In genomic region chr14:52080817-52081755, GRCh38 we compare ENCODE assay signal across 8 cellular contexts. TPM values are rescaled to one million over a fixed set of nuclear protein-coding genes. Genes with fewer than 3 reads are reported as not detected.
A peak's percentile ranks its signal among the peaks of the same experiment; 100 is the strongest.
DNase-seq lines count a peak whose midpoint lies in the region; ATAC-seq and TF ChIP-seq lines count a peak whose summit lies in the region.

No MANE protein-coding gene starts in this region.

- no peak for ATAC-seq in HG03095 (IDR thresholded peaks at IDR 0.05; ENCODE audit: unreplicated experiment)

- H2BK5ac ChIP-seq in mesenchymal stem cell (ENCODE audit: low read depth, low read length, poor library complexity, severe bottlenecking): no peak overlapping the region

- 18% methylated on average over 4 of the region's 4 CpGs for WGBS in mesenchymal stem cell
- WGBS in ovary, 3 donors: 36 to 43% (median 40%) methylated on average over 4 of the region's 4 CpGs

- peak; percentile 78 for DNase-seq in AG09319 (ENCODE audit: extremely low read depth, low read depth)
- DNase-seq in NCI-H128 (lab: John Stamatoyannopoulos, UW; ENCODE audit: unreplicated experiment): peak; percentile 44
- DNase-seq in choroid plexus epithelial cell (ENCODE audit: low read depth): peak; percentile 92
- DNase-seq in mesenchymal stem cell: peak; percentile 97
- DNase-seq in activated CD8-positive, alpha-beta memory T cell treated with anti-CD3 and anti-CD28 coated beads for 24 hours: no peak
- no peak for DNase-seq in ovary
- no peak for DNase-seq in NCI-H1048 (lab: John Stamatoyannopoulos, UW)

- H3K27ac ChIP-seq in mesenchymal stem cell (ENCODE audit: low read length, poor library complexity, severe bottlenecking) (peak overlapping the region; percentile 77), ovary (no peak overlapping the region)

- no peak overlapping the region for H2AK5ac ChIP-seq in mesenchymal stem cell (ENCODE audit: low read length, severe bottlenecking)

- H3K36me3 ChIP-seq in mesenchymal stem cell (ENCODE audit: control insufficient read depth in 1 of 2, insufficient read depth in 2 of 2, low read depth in 1 of 2, low read length in 2 of 2) (no peaks in the 10 kb centered on the region), ovary (no peaks in the 10 kb centered on the region)

- H3K4me1 ChIP-seq in mesenchymal stem cell (ENCODE audit: control insufficient read depth, insufficient read depth, low read depth, low read length) (peaks cover 2% of the 10 kb centered on the region), ovary (ENCODE audit: insufficient read depth) (peaks cover 5% of the 10 kb centered on the region)

- H3K27me3 ChIP-seq in mesenchymal stem cell (ENCODE audit: control insufficient read depth in 1 of 2, insufficient read depth in 1 of 2, low read length in 2 of 2): no peaks in the 10 kb centered on the region
- H3K27me3 ChIP-seq in ovary: no peaks in the 10 kb centered on the region

- no peak overlapping the region for H4K91ac ChIP-seq in mesenchymal stem cell (ENCODE audit: low read length)

- peaks cover 11% of the 10 kb centered on the region for H3K9me3 ChIP-seq in mesenchymal stem cell (ENCODE audit: control insufficient read depth, low read length)
- H3K9me3 ChIP-seq in ovary: no peaks in the 10 kb centered on the region

- no peak overlapping the region for H2BK15ac ChIP-seq in mesenchymal stem cell (ENCODE audit: low read depth, poor library complexity, severe bottlenecking)

- H3K4me3 ChIP-seq in choroid plexus epithelial cell (ENCODE audit: low read depth, low read length): no peak overlapping the region
- H3K4me3 ChIP-seq in mesenchymal stem cell (ENCODE audit: insufficient read depth in 1 of 2, low read depth in 1 of 2, low read length in 2 of 2): peak overlapping the region in 1 of 2 experiments; percentile 10
- H3K4me3 ChIP-seq in ovary: no peak overlapping the region

- no peak for TF ChIP-seq EP300 in ovary (IDR thresholded peaks at IDR 0.05)

- H3K23ac ChIP-seq in mesenchymal stem cell (ENCODE audit: low read length in 2 of 2): no peak overlapping the region

- no peak for TF ChIP-seq POLR2A in ovary (IDR thresholded peaks at IDR 0.05)

- H2BK12ac ChIP-seq in mesenchymal stem cell (ENCODE audit: low read length in 2 of 2): peak overlapping the region in 1 of 2 experiments; percentile 10

- H3K9ac ChIP-seq in mesenchymal stem cell (ENCODE audit: low read length): peak overlapping the region; percentile 76

- peak overlapping the region; percentile 47 for H4K8ac ChIP-seq in mesenchymal stem cell (ENCODE audit: low read length)

- H3K14ac ChIP-seq in mesenchymal stem cell (ENCODE audit: low read length in 2 of 2): peak overlapping the region in 1 of 2 experiments; percentile 61

- H3K4ac ChIP-seq in mesenchymal stem cell (ENCODE audit: low read depth in 1 of 2, low read length in 2 of 2): peak overlapping the region in 1 of 2 experiments; percentile 68

- H3K18ac ChIP-seq in mesenchymal stem cell (ENCODE audit: low read depth in 1 of 2, low read length in 2 of 2): peak overlapping the region in 1 of 2 experiments; percentile 43

- no peak overlapping the region for H2AFZ ChIP-seq in mesenchymal stem cell (ENCODE audit: low read depth, low read length)

- no peaks in the 10 kb centered on the region for H3K79me1 ChIP-seq in mesenchymal stem cell (replicated peaks; ENCODE audit: low read length, poor library complexity, severe bottlenecking)

- no peak overlapping the region for H3K4me2 ChIP-seq in mesenchymal stem cell (ENCODE audit: low read length, poor library complexity, severe bottlenecking)

- TF ChIP-seq CTCF in AG09319 (IDR thresholded peaks at IDR 0.05; ENCODE audit: low read depth, low read length) (no peak), choroid plexus epithelial cell (conservative IDR thresholded peaks at IDR 0.05; ENCODE audit: low read depth, low read length) (no peak), ovary (IDR thresholded peaks at IDR 0.05) (no peak)

- H2BK120ac ChIP-seq in mesenchymal stem cell (ENCODE audit: low read depth, low read length): no peak overlapping the region

- intact Hi-C loops in ovary (cut with DNase I): no loop called here

RNA-seq across cellular contexts. Expression of gene NID2, which starts 12.2 kb away (rescaled TPM):
- polyA plus RNA-seq in mesenchymal stem cell (2013, experiment 1 of 2): 213 TPM
- 208 TPM for polyA plus RNA-seq in mesenchymal stem cell (2013, experiment 2 of 2)
- total RNA-seq in ovary: 10 to 100 TPM; 31.5 to 55.8 (median 42.7) TPM
- 10 to 100 TPM; 58.5 to 83.8 TPM for polyA plus RNA-seq in ovary

Comparison
In these comparisons a context has a peak if more than half of its experiments do, and no peak if none do; other contexts are left out.
1. DNase-seq: peak in AG09319 (single experiment), NCI-H128 (single experiment), choroid plexus epithelial cell (single experiment) and mesenchymal stem cell (single experiment); none in activated CD8-positive, alpha-beta memory T cell treated with anti-CD3 and anti-CD28 coated beads for 24 hours (single experiment), ovary (0 of 5) and NCI-H1048 (single experiment).